ENCODE assay signal across 19 cellular contexts in genomic region chr3:159029306-159030026, GRCh38. TPM values are rescaled to one million over a fixed set of nuclear protein-coding genes. Genes with fewer than 3 reads are reported as not detected.
A peak's percentile ranks its signal among the peaks of the same experiment; 100 is the strongest.
DNase-seq lines count a peak whose midpoint lies in the region; ATAC-seq and TF ChIP-seq lines count a peak whose summit lies in the region.
"Had no signal": no experiment of that assay in that cellular context is flagged by ENCODE, and none has a peak within 500 bp of the region (broad histone marks: within the 10 kb centered on the region; RNA-seq: fewer than 3 reads in every experiment).

No MANE protein-coding gene starts in this region.

- H3K4me3 ChIP-seq in mammary epithelial cell (replicated peaks in 1 of 3; ENCODE audit: insufficient read depth in 1 of 3, low read depth in 2 of 3, low read length in 3 of 3) (no peak overlapping the region), skeletal muscle satellite cell (ENCODE audit: low read length) (peak overlapping the region; percentile 14), H7 (ENCODE audit: insufficient read depth, low read depth, low read length) (no peak overlapping the region)
- H3K4me3 ChIP-seq in CD8-positive, alpha-beta T cell (ENCODE audit: low read depth, low read length), result no peak overlapping the region
- H3K4me3 ChIP-seq: upper lobe of right lung had no signal

- CTCF ChIA-PET in mammary epithelial cell (lab: Charles Lee; ENCODE audit: low non-redundant PET) (no interaction called here), MCF 10A (lab: Yijun Ruan, JAX) (interaction anchor here (0.6 kb wide), 1 partner anchor 706 kb away, joined by 3 read pairs; no protein-coding TSS in a partner anchor)
- CTCF ChIA-PET in CD8-positive, alpha-beta T cell (lab: Charles Lee), result no interaction called here

- no peak overlapping the region for H3K4me2 ChIP-seq in mammary epithelial cell (ENCODE audit: insufficient read depth, low read depth, low read length)
- H3K4me2 ChIP-seq in skeletal muscle satellite cell (ENCODE audit: low read length), result peak overlapping the region; percentile 6

- intact Hi-C loops in mammary epithelial cell (cut with micrococcal nuclease) (no loop called here), MCF 10A (cut with micrococcal nuclease) (no loop called here)
- intact Hi-C loops in CD8-positive, alpha-beta T cell (cut with DNase I, micrococcal nuclease), result no loop called here

- H3K9me3 Mint-ChIP-seq in MCF 10A (ENCODE audit: unreplicated experiment), result no peaks in the 10 kb centered on the region
- H3K9me3 Mint-ChIP-seq in CD8-positive, alpha-beta T cell, result peaks cover 7% of the 10 kb centered on the region

- H3K9me3 ChIP-seq in mammary epithelial cell (replicated peaks; ENCODE audit: insufficient read depth, low read length), result no peaks in the 10 kb centered on the region
- no peaks in the 10 kb centered on the region for H3K9me3 ChIP-seq in skeletal muscle satellite cell (replicated peaks; ENCODE audit: low read length)
- H3K9me3 ChIP-seq in CD8-positive, alpha-beta T cell (ENCODE audit: low read length), result no peaks in the 10 kb centered on the region
- H3K9me3 ChIP-seq: upper lobe of right lung had no signal

- dilution Hi-C loops in mammary epithelial cell (cut with HindIII; ENCODE audit: low sequenced_read_pairs), result no loop called here

- no peak for TF ChIP-seq CTCF in mammary epithelial cell (conservative IDR thresholded peaks at IDR 0.05 in 1 of 2, IDR thresholded peaks at IDR 0.05 in 1 of 2; ENCODE audit: extremely low read depth in 1 of 2, insufficient read depth in 1 of 2, low read depth in 1 of 2, low read length in 2 of 2)
- TF ChIP-seq CTCF in MCF 10A (IDR thresholded peaks at IDR 0.05; ENCODE audit: unreplicated experiment), result no peak
- TF ChIP-seq CTCF in CD8-positive, alpha-beta T cell (IDR thresholded peaks at IDR 0.05), result no peak

- POLR2A ChIA-PET in MCF 10A (lab: Yijun Ruan, JAX), result no interaction called here
- POLR2A ChIA-PET in CD8-positive, alpha-beta T cell (lab: Charles Lee), result no interaction called here

- no peaks in the 10 kb centered on the region for H4K20me1 ChIP-seq in mammary epithelial cell (ENCODE audit: insufficient read depth, low read length)

- no peaks in the 10 kb centered on the region for H3K27me3 ChIP-seq in mammary epithelial cell (ENCODE audit: insufficient read depth, low read length)
- H3K27me3 ChIP-seq in skeletal muscle satellite cell (ENCODE audit: control insufficient read depth, insufficient read depth, low read length), result no peaks in the 10 kb centered on the region
- no peaks in the 10 kb centered on the region for H3K27me3 ChIP-seq in H7 (ENCODE audit: control insufficient read depth, insufficient read depth, low read length)
- no peaks in the 10 kb centered on the region for H3K27me3 ChIP-seq in CD8-positive, alpha-beta T cell (ENCODE audit: insufficient read depth, low read length)
- H3K27me3 ChIP-seq: brain microvascular endothelial cell, upper lobe of right lung had no signal

- H3K4me1 Mint-ChIP-seq in MCF 10A (ENCODE audit: insufficient read depth, unreplicated experiment), result no peaks in the 10 kb centered on the region
- H3K4me1 Mint-ChIP-seq in CD8-positive, alpha-beta T cell (ENCODE audit: low read depth), result no peaks in the 10 kb centered on the region
- H3K4me1 Mint-ChIP-seq: CD8-positive, alpha-beta memory T cell; mesothelial cell of epicardium had no signal

- no peaks in the 10 kb centered on the region for H3K36me3 Mint-ChIP-seq in MCF 10A (ENCODE audit: insufficient read depth, unreplicated experiment)
- H3K36me3 Mint-ChIP-seq in CD8-positive, alpha-beta T cell, result no peaks in the 10 kb centered on the region
- H3K36me3 Mint-ChIP-seq: mesothelial cell of epicardium had no signal

- no peak overlapping the region for H3K27ac ChIP-seq in mammary epithelial cell (ENCODE audit: insufficient read depth, low read depth, low read length)
- H3K27ac ChIP-seq in CD8-positive, alpha-beta T cell (ENCODE audit: low read depth, low read length), result no peak overlapping the region
- H3K27ac ChIP-seq: 22Rv1, brain microvascular endothelial cell, upper lobe of right lung had no signal

- H3K9ac ChIP-seq in mammary epithelial cell (ENCODE audit: insufficient read depth, low read length), result no peak overlapping the region
- H3K9ac ChIP-seq in skeletal muscle satellite cell (ENCODE audit: low read depth, low read length), result no peak overlapping the region

- peaks cover 3% of the 10 kb centered on the region for H3K4me1 ChIP-seq in mammary epithelial cell (ENCODE audit: insufficient read depth, low read length)
- peaks cover 11% of the 10 kb centered on the region for H3K4me1 ChIP-seq in skeletal muscle satellite cell (ENCODE audit: control insufficient read depth, insufficient read depth, low read length)
- H3K4me1 ChIP-seq in CD8-positive, alpha-beta T cell (ENCODE audit: insufficient read depth, low read length), result no peaks in the 10 kb centered on the region
- H3K4me1 ChIP-seq: upper lobe of right lung had no signal

- WGBS in mammary epithelial cell (ENCODE audit: low coverage, missing lambda C conversion rate), result 87% methylated on average over 3 of the region's 3 CpGs

- H3K36me3 ChIP-seq in mammary epithelial cell (ENCODE audit: insufficient read depth, low read length) (no peaks in the 10 kb centered on the region), skeletal muscle satellite cell (ENCODE audit: insufficient read depth, low read length) (no peaks in the 10 kb centered on the region), H7 (replicated peaks; ENCODE audit: control insufficient read depth, insufficient read depth, low read length) (no peaks in the 10 kb centered on the region)
- no peaks in the 10 kb centered on the region for H3K36me3 ChIP-seq in CD8-positive, alpha-beta T cell (ENCODE audit: insufficient read depth, low read length)
- H3K36me3 ChIP-seq: brain microvascular endothelial cell, upper lobe of right lung had no signal

- no peak overlapping the region for H3K27ac Mint-ChIP-seq in MCF 10A (ENCODE audit: low read depth, unreplicated experiment)
- H3K27ac Mint-ChIP-seq in CD8-positive, alpha-beta T cell, result no peak overlapping the region
- H3K27ac Mint-ChIP-seq: activated CD8-positive, alpha-beta T cell treated with anti-CD3 and anti-CD28 coated beads, Interleukin-2, amount 10 ng/mL, durations not matched to agents 7 days and 5 days; CD8-positive, alpha-beta memory T cell; mesothelial cell of epicardium had no signal

- ATAC-seq in HG02610 (IDR thresholded peaks at IDR 0.05; ENCODE audit: unreplicated experiment), result peak; percentile 89
- peak; percentile 72 for ATAC-seq in HG03175 (IDR thresholded peaks at IDR 0.05; ENCODE audit: unreplicated experiment)
- ATAC-seq in CD8-positive, alpha-beta T cell, result no peak
- ATAC-seq: activated CD8-positive, alpha-beta T cell treated with anti-CD3 and anti-CD28 coated beads, Interleukin-2, amount 10 ng/mL, durations not matched to agents 7 days and 5 days; Panc1; upper lobe of right lung had no signal

- DNase-seq in mammary epithelial cell, result peak; percentile 2
- DNase-seq in MCF 10A (ENCODE audit: unreplicated experiment), result no peak
- no peak for DNase-seq in ecto neural progenitor cell (ENCODE audit: low spot score)
- no peak for DNase-seq in H7
- no peak for DNase-seq in CD8-positive, alpha-beta T cell
- DNase-seq: activated CD8-positive, alpha-beta T cell treated with anti-CD3 and anti-CD28 coated beads, Interleukin-2, amount 10 ng/mL, durations not matched to agents 7 days and 5 days; activated gamma-delta T cell treated with Interleukin-2 at 50 U/mL for 16 hours; brain microvascular endothelial cell; CD8-positive, alpha-beta memory T cell; GDM1; MV-4-11; T-helper 9 cell; upper lobe of right lung had no signal

- no peak overlapping the region for H2AFZ ChIP-seq in mammary epithelial cell (ENCODE audit: low read depth, low read length)

- no peaks in the 10 kb centered on the region for H3K79me2 ChIP-seq in mammary epithelial cell (ENCODE audit: insufficient read depth, low read length)

- H3K27me3 Mint-ChIP-seq in MCF 10A (ENCODE audit: insufficient read depth, unreplicated experiment), result no peaks in the 10 kb centered on the region
- no peaks in the 10 kb centered on the region for H3K27me3 Mint-ChIP-seq in CD8-positive, alpha-beta T cell (ENCODE audit: low read depth)
- H3K27me3 Mint-ChIP-seq: CD8-positive, alpha-beta memory T cell had no signal

- no TSS peak for BruUV-seq in mammary epithelial cell (replicated peaks; lab: Mats Ljungman, UMichigan)
- no TSS peak for BruUV-seq in MCF 10A (replicated peaks; lab: Mats Ljungman, UMichigan)

- in situ Hi-C loops in mammary epithelial cell (cut with MboI; ENCODE audit: low sequenced_read_pairs in 2 of 2), result no loop called here

- H3K4me3 Mint-ChIP-seq in MCF 10A (ENCODE audit: unreplicated experiment), result no peak overlapping the region
- H3K4me3 Mint-ChIP-seq in CD8-positive, alpha-beta T cell, result no peak overlapping the region
- H3K4me3 Mint-ChIP-seq: activated CD8-positive, alpha-beta T cell treated with anti-CD3 and anti-CD28 coated beads, Interleukin-2, amount 10 ng/mL, durations not matched to agents 7 days and 5 days; CD8-positive, alpha-beta memory T cell; mesothelial cell of epicardium had no signal

RNA-seq across cellular contexts. Expression of gene IQCJ, which starts 39.7 kb away (rescaled TPM):
- total RNA-seq in mammary epithelial cell (not detected), MCF 10A (2022) (not detected in 2 replicates)
- polyA plus RNA-seq in mammary epithelial cell, result not detected
- not detected for polyA minus RNA-seq in mammary epithelial cell
- total RNA-seq in skeletal muscle satellite cell (2012; rRNA removed), result 0.22 TPM in 1 of 2 replicates, not detected in the other
- not detected in 2 replicates for total RNA-seq in H7 (2014; rRNA removed; shearing (Covaris generic))
- total RNA-seq in CD8-positive, alpha-beta T cell, result not detected
- total RNA-seq: activated CD8-positive, alpha-beta T cell treated with anti-CD3 and anti-CD28 coated beads, Interleukin-2, amount 10 ng/mL, durations not matched to agents 7 days and 5 days; CD8-positive, alpha-beta memory T cell; mesothelial cell of epicardium; upper lobe of right lung had no signal
- polyA plus RNA-seq: CD8-positive, alpha-beta memory T cell had no signal
